Comparison of ENCODE assay signal across 30 cellular contexts in the genomic region with DNA sequence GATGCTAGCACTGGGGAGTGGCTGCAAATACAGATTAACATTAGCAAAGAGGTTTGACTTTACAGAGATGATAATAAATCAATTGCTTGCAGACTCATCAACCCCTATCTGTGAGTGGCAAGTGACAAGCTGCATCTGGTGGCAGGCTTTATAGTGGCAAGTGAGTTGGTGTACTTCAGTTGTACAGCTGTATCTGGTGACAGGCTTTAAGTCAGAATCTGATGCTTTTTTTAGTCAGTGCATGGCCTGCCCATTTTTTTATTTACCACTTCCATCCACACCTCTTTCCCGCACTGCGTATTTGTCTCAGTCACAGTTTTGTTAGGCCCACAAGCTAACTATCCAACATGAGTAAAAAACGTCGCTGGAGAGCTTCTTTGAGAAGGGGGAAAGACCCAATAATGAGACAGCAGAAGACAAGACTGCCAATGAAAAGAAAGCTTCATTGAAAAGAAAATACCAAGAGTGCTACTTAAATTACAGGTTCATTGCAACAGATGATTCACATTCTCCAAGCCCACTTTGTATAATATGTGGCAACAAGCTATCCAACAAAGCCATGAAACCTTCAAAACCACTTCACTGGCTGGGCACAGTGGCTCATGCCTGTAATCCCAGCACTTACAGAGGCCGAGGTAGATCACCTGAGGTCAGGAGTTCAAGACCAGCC. TPM values are rescaled to one million over a fixed set of nuclear protein-coding genes. Genes with fewer than 3 reads are reported as not detected.
A peak's percentile ranks its signal among the peaks of the same experiment; 100 is the strongest.
DNase-seq lines count a peak whose midpoint lies in the region; ATAC-seq and TF ChIP-seq lines count a peak whose summit lies in the region.
"Had no signal": no experiment of that assay in that cellular context is flagged by ENCODE, and none has a peak within 500 bp of the region (broad histone marks: within the 10 kb centered on the region; RNA-seq: fewer than 3 reads in every experiment).

No MANE protein-coding gene starts in this region.

- peaks cover 45% of the 10 kb centered on the region for H3K36me3 ChIP-seq in CD8-positive, alpha-beta T cell (ENCODE audit: insufficient read depth, low read length)
- peaks cover 24 to 95% of the 10 kb centered on the region in 2 experiments for H3K36me3 ChIP-seq in mesenchymal stem cell (ENCODE audit: control insufficient read depth in 1 of 2, insufficient read depth in 2 of 2, low read depth in 1 of 2, low read length in 2 of 2)

- H4K8ac ChIP-seq in mesenchymal stem cell (ENCODE audit: low read length) = no peak overlapping the region

- H3K27ac Mint-ChIP-seq in activated T-cell treated with anti-CD3 and anti-CD28 coated beads, Interleukin-2, amount 50 U/mL, for 24 hours = peak overlapping the region; percentile 85
- peak overlapping the region; percentile 19 for H3K27ac Mint-ChIP-seq in CD8-positive, alpha-beta T cell
- H3K27ac Mint-ChIP-seq in activated naive CD8-positive, alpha-beta T cell treated with anti-CD3 and anti-CD28 coated beads, Interleukin-2, amount 50 U/mL, for 24 hours = peak overlapping the region; percentile 69
- H3K27ac Mint-ChIP-seq: memory B cell had no signal

- 91% methylated on average over 5 of the region's 5 CpGs for WGBS in mesenchymal stem cell

- H3K4me1 Mint-ChIP-seq in activated T-cell treated with anti-CD3 and anti-CD28 coated beads, Interleukin-2, amount 50 U/mL, for 24 hours (ENCODE audit: low read depth) = peaks cover 65% of the 10 kb centered on the region
- H3K4me1 Mint-ChIP-seq in activated T-cell treated with anti-CD3 and anti-CD28 coated beads, Interleukin-2, amount 50 U/mL, for 4 hours (ENCODE audit: low read depth) = peaks cover 28% of the 10 kb centered on the region
- peaks cover 57% of the 10 kb centered on the region for H3K4me1 Mint-ChIP-seq in CD8-positive, alpha-beta T cell (ENCODE audit: low read depth)
- H3K4me1 Mint-ChIP-seq in activated naive CD8-positive, alpha-beta T cell treated with anti-CD3 and anti-CD28 coated beads, Interleukin-2, amount 50 U/mL, for 24 hours = peaks cover 50% of the 10 kb centered on the region

- H3K4me2 ChIP-seq in mesenchymal stem cell (ENCODE audit: low read length, poor library complexity, severe bottlenecking) = no peak overlapping the region
- H3K4me2 ChIP-seq: A549 had no signal

- no peaks in the 10 kb centered on the region for H3K27me3 Mint-ChIP-seq in activated T-cell treated with anti-CD3 and anti-CD28 coated beads, Interleukin-2, amount 50 U/mL, for 24 hours
- H3K27me3 Mint-ChIP-seq in activated T-cell treated with anti-CD3 and anti-CD28 coated beads, Interleukin-2, amount 50 U/mL, for 4 hours (ENCODE audit: low read depth) = no peaks in the 10 kb centered on the region
- no peaks in the 10 kb centered on the region for H3K27me3 Mint-ChIP-seq in CD8-positive, alpha-beta T cell (ENCODE audit: low read depth)
- H3K27me3 Mint-ChIP-seq in activated naive CD8-positive, alpha-beta T cell treated with anti-CD3 and anti-CD28 coated beads, Interleukin-2, amount 50 U/mL, for 24 hours = no peaks in the 10 kb centered on the region
- H3K27me3 Mint-ChIP-seq: central memory CD8-positive, alpha-beta T cell; memory B cell had no signal

- no peak overlapping the region for H3K18ac ChIP-seq in mesenchymal stem cell (ENCODE audit: low read depth in 1 of 2, low read length in 2 of 2)

- no peak overlapping the region for H2BK15ac ChIP-seq in mesenchymal stem cell (ENCODE audit: low read depth, poor library complexity, severe bottlenecking)

- H3K4me3 ChIP-seq in CD8-positive, alpha-beta T cell (ENCODE audit: low read depth, low read length) = no peak overlapping the region
- no peak overlapping the region for H3K4me3 ChIP-seq in mesenchymal stem cell (ENCODE audit: insufficient read depth in 1 of 2, low read depth in 1 of 2, low read length in 2 of 2)
- H3K4me3 ChIP-seq: A549, Peyer's patch, prostate gland, SJSA1, upper lobe of left lung had no signal

- H2AFZ ChIP-seq in mesenchymal stem cell (ENCODE audit: low read depth, low read length) = no peak overlapping the region

- intact Hi-C loops in CD8-positive, alpha-beta T cell (cut with DNase I, micrococcal nuclease) = no loop called here

- no peak overlapping the region for H2AK5ac ChIP-seq in mesenchymal stem cell (ENCODE audit: low read length, severe bottlenecking)

- H3K9me3 ChIP-seq in CD8-positive, alpha-beta T cell (ENCODE audit: low read length) = no peaks in the 10 kb centered on the region
- H3K9me3 ChIP-seq in mesenchymal stem cell (ENCODE audit: control insufficient read depth, low read length) = no peaks in the 10 kb centered on the region
- H3K9me3 ChIP-seq: A549, Caco-2, Peyer's patch, prostate gland, SJSA1, upper lobe of left lung had no signal

- CTCF ChIA-PET in CD8-positive, alpha-beta T cell (lab: Charles Lee) = interaction anchor here (0.7 to 2.7 kb wide), 7 partner anchors 12 to 105 kb away, joined by 3 to 12 read pairs (median 3); a partner anchor contains a TSS

- no peak for DNase-seq in activated T-cell treated with anti-CD3 and anti-CD28 coated beads, Interleukin-2, amount 50 U/mL, for 24 hours
- DNase-seq in activated T-cell treated with anti-CD3 and anti-CD28 coated beads, Interleukin-2, amount 50 U/mL, for 4 hours = no peak
- DNase-seq in CD8-positive, alpha-beta T cell = no peak
- no peak for DNase-seq in activated naive CD8-positive, alpha-beta T cell treated with anti-CD3 and anti-CD28 coated beads, Interleukin-2, amount 50 U/mL, for 24 hours
- peak; percentile 8 for DNase-seq in mesenchymal stem cell
- DNase-seq: activated CD4-positive, CD25-positive, alpha-beta regulatory T cell treated with anti-CD3 and anti-CD28 coated beads, Interleukin-2, amount 50 U/mL, for 72 hours; activated effector memory CD4-positive, alpha-beta T cell treated with anti-CD3 and anti-CD28 coated beads, Interleukin-2, amount 50 U/mL, for 16 hours; Caco-2; DMS79; GF-D8; head of caudate nucleus; NCI-H1048; NCI-H187; NCI-H2171 treated with DMSO at 0.1 percent for 48 hours; NCI-H524 treated with DMSO at 0.1 percent for 48 hours; Peyer's patch; stimulated activated CD8-positive, alpha-beta memory T cell treated with anti-CD3 and anti-CD28 coated beads, Interleukin-4, amount 100 ng/mL, for 48 hours; substantia nigra; T-helper 1 cell; upper lobe of left lung had no signal

- POLR2A ChIA-PET in CD8-positive, alpha-beta T cell (lab: Charles Lee) = interaction anchor here (0.7 to 1.0 kb wide), 2 partner anchors 23 to 84 kb away, joined by 3 read pairs; a partner anchor contains a TSS

- H2BK120ac ChIP-seq in mesenchymal stem cell (ENCODE audit: low read depth, low read length) = no peak overlapping the region

- no peak for TF ChIP-seq CTCF in CD8-positive, alpha-beta T cell (IDR thresholded peaks at IDR 0.05)

- H3K9ac ChIP-seq in mesenchymal stem cell (ENCODE audit: low read length) = no peak overlapping the region

- no peak overlapping the region for H3K23ac ChIP-seq in mesenchymal stem cell (ENCODE audit: low read length in 2 of 2)

- H2BK5ac ChIP-seq in mesenchymal stem cell (ENCODE audit: low read depth, low read length, poor library complexity, severe bottlenecking) = no peak overlapping the region

- H2BK12ac ChIP-seq in mesenchymal stem cell (ENCODE audit: low read length in 2 of 2) = no peak overlapping the region

- no peak overlapping the region for H3K14ac ChIP-seq in mesenchymal stem cell (ENCODE audit: low read length in 2 of 2)

- peaks cover 30% of the 10 kb centered on the region for H3K79me1 ChIP-seq in mesenchymal stem cell (replicated peaks; ENCODE audit: low read length, poor library complexity, severe bottlenecking)

- H3K27ac ChIP-seq in CD8-positive, alpha-beta T cell (ENCODE audit: low read depth, low read length) = no peak overlapping the region
- H3K27ac ChIP-seq in mesenchymal stem cell (ENCODE audit: low read length, poor library complexity, severe bottlenecking) = no peak overlapping the region
- H3K27ac ChIP-seq: A549, Peyer's patch, prostate gland, SJSA1, upper lobe of left lung had no signal

- no peaks in the 10 kb centered on the region for H3K4me1 ChIP-seq in CD8-positive, alpha-beta T cell (ENCODE audit: insufficient read depth, low read length)
- peaks cover 7% of the 10 kb centered on the region for H3K4me1 ChIP-seq in mesenchymal stem cell (ENCODE audit: control insufficient read depth, insufficient read depth, low read depth, low read length)
- H3K4me1 ChIP-seq: Caco-2, prostate gland, SJSA1 had no signal

- H4K91ac ChIP-seq in mesenchymal stem cell (ENCODE audit: low read length) = no peak overlapping the region

- no peak overlapping the region for H3K4ac ChIP-seq in mesenchymal stem cell (ENCODE audit: low read depth in 1 of 2, low read length in 2 of 2)

- H3K27me3 ChIP-seq in CD8-positive, alpha-beta T cell (ENCODE audit: insufficient read depth, low read length) = no peaks in the 10 kb centered on the region
- no peaks in the 10 kb centered on the region for H3K27me3 ChIP-seq in mesenchymal stem cell (ENCODE audit: control insufficient read depth in 1 of 2, insufficient read depth in 1 of 2, low read length in 2 of 2)
- H3K27me3 ChIP-seq: Peyer's patch, SJSA1, upper lobe of left lung had no signal

- H3K4me3 Mint-ChIP-seq in activated T-cell treated with anti-CD3 and anti-CD28 coated beads, Interleukin-2, amount 50 U/mL, for 24 hours = no peak overlapping the region
- no peak overlapping the region for H3K4me3 Mint-ChIP-seq in activated T-cell treated with anti-CD3 and anti-CD28 coated beads, Interleukin-2, amount 50 U/mL, for 4 hours
- no peak overlapping the region for H3K4me3 Mint-ChIP-seq in CD8-positive, alpha-beta T cell
- no peak overlapping the region for H3K4me3 Mint-ChIP-seq in activated naive CD8-positive, alpha-beta T cell treated with anti-CD3 and anti-CD28 coated beads, Interleukin-2, amount 50 U/mL, for 24 hours
- H3K4me3 Mint-ChIP-seq: central memory CD8-positive, alpha-beta T cell; memory B cell had no signal

- ATAC-seq in activated T-cell treated with anti-CD3 and anti-CD28 coated beads, Interleukin-2, amount 50 U/mL, for 4 hours = no peak
- ATAC-seq in CD8-positive, alpha-beta T cell = no peak
- no peak for ATAC-seq in activated naive CD8-positive, alpha-beta T cell treated with anti-CD3 and anti-CD28 coated beads, Interleukin-2, amount 50 U/mL, for 24 hours
- no peak for ATAC-seq in esophagus mucosa
- no peak for ATAC-seq in GM18498 (IDR thresholded peaks at IDR 0.05; ENCODE audit: unreplicated experiment)
- ATAC-seq in GM18519 (IDR thresholded peaks at IDR 0.05; ENCODE audit: low FRiP score, unreplicated experiment) = no peak
- ATAC-seq: A549, HCT116, HepG2 had no signal

- H3K36me3 Mint-ChIP-seq in activated T-cell treated with anti-CD3 and anti-CD28 coated beads, Interleukin-2, amount 50 U/mL, for 24 hours (ENCODE audit: low read depth) = peaks cover 99% of the 10 kb centered on the region
- peaks cover 59% of the 10 kb centered on the region for H3K36me3 Mint-ChIP-seq in activated T-cell treated with anti-CD3 and anti-CD28 coated beads, Interleukin-2, amount 50 U/mL, for 4 hours (ENCODE audit: insufficient read depth)
- H3K36me3 Mint-ChIP-seq in CD8-positive, alpha-beta T cell = peaks cover 81% of the 10 kb centered on the region
- peaks cover 82% of the 10 kb centered on the region for H3K36me3 Mint-ChIP-seq in activated naive CD8-positive, alpha-beta T cell treated with anti-CD3 and anti-CD28 coated beads, Interleukin-2, amount 50 U/mL, for 24 hours (ENCODE audit: low read depth)

- H3K9me3 Mint-ChIP-seq in activated T-cell treated with anti-CD3 and anti-CD28 coated beads, Interleukin-2, amount 50 U/mL, for 24 hours = no peaks in the 10 kb centered on the region
- H3K9me3 Mint-ChIP-seq in activated T-cell treated with anti-CD3 and anti-CD28 coated beads, Interleukin-2, amount 50 U/mL, for 4 hours = no peaks in the 10 kb centered on the region
- no peaks in the 10 kb centered on the region for H3K9me3 Mint-ChIP-seq in CD8-positive, alpha-beta T cell
- no peaks in the 10 kb centered on the region for H3K9me3 Mint-ChIP-seq in activated naive CD8-positive, alpha-beta T cell treated with anti-CD3 and anti-CD28 coated beads, Interleukin-2, amount 50 U/mL, for 24 hours
- H3K9me3 Mint-ChIP-seq: central memory CD8-positive, alpha-beta T cell; memory B cell had no signal

RNA-seq across cellular contexts. Expression of a gene that starts 23.1 kb away (rescaled TPM):
- 100 to 1,000 TPM; 307 to 343 (median 326) TPM for total RNA-seq in activated T-cell treated with anti-CD3 and anti-CD28 coated beads, Interleukin-2, amount 50 U/mL, for 4 hours
- total RNA-seq in CD8-positive, alpha-beta T cell = 100 to 1,000 TPM; 168 to 177 TPM
- polyA plus RNA-seq in mesenchymal stem cell (2013, experiment 1 of 2) = 207 TPM
- 208 TPM for polyA plus RNA-seq in mesenchymal stem cell (2013, experiment 2 of 2)
- 102 TPM for total RNA-seq in esophagus mucosa

RNA-seq across cellular contexts. Expression of a gene that starts 50.3 kb away (rescaled TPM):
- total RNA-seq in activated T-cell treated with anti-CD3 and anti-CD28 coated beads, Interleukin-2, amount 50 U/mL, for 4 hours = 10 to 100 TPM; 48.4 to 57.2 (median 49.1) TPM
- 10 to 100 TPM; 84.6 to 92.5 TPM for total RNA-seq in CD8-positive, alpha-beta T cell
- polyA plus RNA-seq in mesenchymal stem cell (2013, experiment 1 of 2) = 72.3 TPM
- polyA plus RNA-seq in mesenchymal stem cell (2013, experiment 2 of 2) = 72.4 TPM
- 35.6 TPM for total RNA-seq in esophagus mucosa

Comparison
In these comparisons a context has a peak if more than half of its experiments do, and no peak if none do; other contexts are left out.
1. H3K27ac Mint-ChIP-seq: peak in every context shown above with its lines; median percentile 85 in activated T-cell treated with anti-CD3 and anti-CD28 coated beads, Interleukin-2, amount 50 U/mL, for 24 hours; 69 in activated naive CD8-positive, alpha-beta T cell treated with anti-CD3 and anti-CD28 coated beads, Interleukin-2, amount 50 U/mL, for 24 hours; 19 in CD8-positive, alpha-beta T cell.